Comparison of ENCODE assay signal across 8 cellular contexts in genomic region chr3:70531063-70531657, GRCh38.
DNase-seq lines count a peak whose midpoint lies in the region; ATAC-seq, FAIRE-seq and TF ChIP-seq lines count a peak whose summit lies in the region.

No MANE protein-coding gene starts in this region.

- H3K27ac ChIP-seq in transverse colon, result no peak overlapping the region

- peak; percentile 25 for DNase-seq in glomerular visceral epithelial cell (ENCODE audit: extremely low spot score)
- no peak for DNase-seq in transverse colon
- no peak for DNase-seq in GDM1 (lab: John Stamatoyannopoulos, UW)

- FAIRE-seq in A204.1 (lab: Jason Lieb, UNC), result peak; percentile 94

- no peak for TF ChIP-seq EP300 in transverse colon (IDR thresholded peaks at IDR 0.05; ENCODE audit: low read depth)

- intact Hi-C loops in transverse colon (cut with DNase I; ENCODE audit: low total_unique reads), result no loop called here

- TF ChIP-seq POLR2A in transverse colon (IDR thresholded peaks at IDR 0.05), result no peak

- no peaks in the 10 kb centered on the region for H3K9me3 ChIP-seq in transverse colon

- peak; percentile 55; the same call in 2 of the 3 replicates for ATAC-seq in SK-N-SH treated with all-trans-retinoic acid at 6 μM for 48 hours
- no peak for ATAC-seq in activated CD4-positive, CD25-positive, alpha-beta regulatory T cell treated with anti-CD3 and anti-CD28 coated beads, Interleukin-2, amount 50 U/mL, for 24 hours
- ATAC-seq in HG03439 (IDR thresholded peaks at IDR 0.05; ENCODE audit: unreplicated experiment), result no peak

- 42 to 47% methylated on average over 4 of the region's 4 CpGs for WGBS in transverse colon (ENCODE audit: low coverage in 1 of 2), 2 donors

- TF ChIP-seq CTCF in GM12872 (IDR thresholded peaks at IDR 0.05; ENCODE audit: insufficient read depth, low read depth, low read length), result peak; percentile 34; the same call in 2 of the 3 replicates
- peak; percentile 33 to 50 (median 48) for TF ChIP-seq CTCF in transverse colon (IDR thresholded peaks at IDR 0.05)

- no peaks in the 10 kb centered on the region for H3K36me3 ChIP-seq in transverse colon

- no peaks in the 10 kb centered on the region for H3K4me1 ChIP-seq in transverse colon

- no peaks in the 10 kb centered on the region for H3K27me3 ChIP-seq in transverse colon

- in situ Hi-C loops in transverse colon (cut with MboI; ENCODE audit: low pct_ligation_motif_present in 1 of 4, low pct_unique_long_range_greater_than_20kb in 1 of 4, low sequenced_read_pairs in 3 of 4), result loop anchor here in 2 of 4 donors (25.0 kb wide), 2 partner anchors 1081 to 1131 kb away; no protein-coding TSS in a partner anchor

- no peak overlapping the region for H3K4me3 ChIP-seq in transverse colon

TF ChIP-seq in SK-N-SH treated with all-trans-retinoic acid at 6 μM for 48 hours, 23 proteins besides CTCF, POLR2A, EP300 and RAD21:
- TF ChIP-seq ZFP30 (CRISPR knock-in tag; IDR thresholded peaks at IDR 0.05) (no peak), ARNTL (CRISPR knock-in tag; IDR thresholded peaks at IDR 0.05; ENCODE audit: borderline replicate concordance, low read depth) (no peak), ZC3H10 (CRISPR knock-in tag; IDR thresholded peaks at IDR 0.05) (no peak), PPARA (CRISPR knock-in tag; IDR thresholded peaks at IDR 0.05; ENCODE audit: borderline replicate concordance) (no peak), TSHZ2 (CRISPR knock-in tag; IDR thresholded peaks at IDR 0.05) (no peak), CSDC2 (CRISPR knock-in tag; IDR thresholded peaks at IDR 0.05) (no peak), ZFP3 (CRISPR knock-in tag; IDR thresholded peaks at IDR 0.05) (no peak), SNAI2 (CRISPR knock-in tag; IDR thresholded peaks at IDR 0.05) (no peak), ESRRG (CRISPR knock-in tag; IDR thresholded peaks at IDR 0.05) (no peak)
- TF ChIP-seq, protein P1, sequence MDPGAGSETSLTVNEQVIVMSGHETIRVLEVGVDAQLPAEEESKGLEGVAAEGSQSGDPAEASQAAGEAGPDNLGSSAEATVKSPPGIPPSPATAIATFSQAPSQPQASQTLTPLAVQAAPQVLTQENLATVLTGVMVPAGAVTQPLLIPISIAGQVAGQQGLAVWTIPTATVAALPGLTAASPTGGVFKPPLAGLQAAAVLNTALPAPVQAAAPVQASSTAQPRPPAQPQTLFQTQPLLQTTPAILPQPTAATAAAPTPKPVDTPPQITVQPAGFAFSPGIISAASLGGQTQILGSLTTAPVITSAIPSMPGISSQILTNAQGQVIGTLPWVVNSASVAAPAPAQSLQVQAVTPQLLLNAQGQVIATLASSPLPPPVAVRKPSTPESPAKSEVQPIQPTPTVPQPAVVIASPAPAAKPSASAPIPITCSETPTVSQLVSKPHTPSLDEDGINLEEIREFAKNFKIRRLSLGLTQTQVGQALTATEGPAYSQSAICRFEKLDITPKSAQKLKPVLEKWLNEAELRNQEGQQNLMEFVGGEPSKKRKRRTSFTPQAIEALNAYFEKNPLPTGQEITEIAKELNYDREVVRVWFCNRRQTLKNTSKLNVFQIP (CRISPR knock-in tag; IDR thresholded peaks at IDR 0.05; ENCODE audit: borderline replicate concordance, low read depth), result no peak
- TF ChIP-seq, protein P2, sequence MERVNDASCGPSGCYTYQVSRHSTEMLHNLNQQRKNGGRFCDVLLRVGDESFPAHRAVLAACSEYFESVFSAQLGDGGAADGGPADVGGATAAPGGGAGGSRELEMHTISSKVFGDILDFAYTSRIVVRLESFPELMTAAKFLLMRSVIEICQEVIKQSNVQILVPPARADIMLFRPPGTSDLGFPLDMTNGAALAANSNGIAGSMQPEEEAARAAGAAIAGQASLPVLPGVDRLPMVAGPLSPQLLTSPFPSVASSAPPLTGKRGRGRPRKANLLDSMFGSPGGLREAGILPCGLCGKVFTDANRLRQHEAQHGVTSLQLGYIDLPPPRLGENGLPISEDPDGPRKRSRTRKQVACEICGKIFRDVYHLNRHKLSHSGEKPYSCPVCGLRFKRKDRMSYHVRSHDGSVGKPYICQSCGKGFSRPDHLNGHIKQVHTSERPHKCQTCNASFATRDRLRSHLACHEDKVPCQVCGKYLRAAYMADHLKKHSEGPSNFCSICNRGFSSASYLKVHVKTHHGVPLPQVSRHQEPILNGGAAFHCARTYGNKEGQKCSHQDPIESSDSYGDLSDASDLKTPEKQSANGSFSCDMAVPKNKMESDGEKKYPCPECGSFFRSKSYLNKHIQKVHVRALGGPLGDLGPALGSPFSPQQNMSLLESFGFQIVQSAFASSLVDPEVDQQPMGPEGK (CRISPR knock-in tag; IDR thresholded peaks at IDR 0.05; ENCODE audit: borderline replicate concordance), result no peak
